15 cellular contexts compared by ENCODE assay signal in genomic region chr15:33581032-33581431, GRCh38.
A peak's percentile ranks its signal among the peaks of the same experiment; 100 is the strongest.
DNase-seq lines count a peak whose midpoint lies in the region; ATAC-seq, FAIRE-seq and TF ChIP-seq lines count a peak whose summit lies in the region.
"Had no signal": no experiment of that assay in that cellular context is flagged by ENCODE, and none has a peak within 500 bp of the region (broad histone marks: within the 10 kb centered on the region; RNA-seq: fewer than 3 reads in every experiment).

No MANE protein-coding gene starts in this region.

- H3K27ac Mint-ChIP-seq in T-cell, result no peak overlapping the region
- H3K27ac Mint-ChIP-seq: activated CD4-positive, alpha-beta memory T cell treated with anti-CD3 and anti-CD28 coated beads for 36 hours had no signal

- WGBS in mammary epithelial cell (ENCODE audit: low coverage, missing lambda C conversion rate), result 13% methylated on average over 3 of the region's 3 CpGs

- BruUV-seq in mammary epithelial cell (replicated peaks; lab: Mats Ljungman, UMichigan), result no TSS peak

- H3K4me3 Mint-ChIP-seq in T-cell, result no peak overlapping the region
- H3K4me3 Mint-ChIP-seq: activated CD4-positive, alpha-beta memory T cell treated with anti-CD3 and anti-CD28 coated beads for 36 hours had no signal

- H3K9ac ChIP-seq in mammary epithelial cell (ENCODE audit: insufficient read depth, low read length), result no peak overlapping the region
- H3K9ac ChIP-seq in keratinocyte (ENCODE audit: control insufficient read depth, extremely low read depth, insufficient read depth, low read length), result no peak overlapping the region

- FAIRE-seq in keratinocyte (lab: Jason Lieb, UNC), result peak; percentile 74
- FAIRE-seq: GM12891, pancreas had no signal

- dilution Hi-C loops in mammary epithelial cell (cut with HindIII; ENCODE audit: low sequenced_read_pairs), result no loop called here
- dilution Hi-C loops in keratinocyte (cut with MboI; ENCODE audit: extremely low pct_ligation_motif_present, low sequenced_read_pairs), result no loop called here

- no peak for ATAC-seq in Right ventricle myocardium inferior
- ATAC-seq in T-cell (replicated peaks in 1 of 4), result no peak
- ATAC-seq in HG02885 (IDR thresholded peaks at IDR 0.05; ENCODE audit: poor library complexity, unreplicated experiment), result no peak
- no peak for ATAC-seq in GM19324 (IDR thresholded peaks at IDR 0.05; ENCODE audit: low FRiP score, unreplicated experiment)
- ATAC-seq: pancreas had no signal

- peaks cover 0 to 3% (median 0%) of the 10 kb centered on the region in 3 donors for H3K9me3 Mint-ChIP-seq in T-cell
- H3K9me3 Mint-ChIP-seq: activated CD4-positive, alpha-beta memory T cell treated with anti-CD3 and anti-CD28 coated beads for 36 hours had no signal

- in situ Hi-C loops in mammary epithelial cell (cut with MboI; ENCODE audit: low sequenced_read_pairs in 2 of 2), result no loop called here

- H3K4me1 ChIP-seq in cardiac muscle cell (ENCODE audit: low read depth), result no peaks in the 10 kb centered on the region
- H3K4me1 ChIP-seq in mammary epithelial cell (ENCODE audit: insufficient read depth, low read length), result peaks cover 15% of the 10 kb centered on the region
- H3K4me1 ChIP-seq in keratinocyte (ENCODE audit: control insufficient read depth, extremely low read depth, insufficient read depth, low read length), result peaks cover 10% of the 10 kb centered on the region
- H3K4me1 ChIP-seq: colonic mucosa, pancreas had no signal

- H3K79me2 ChIP-seq in mammary epithelial cell (ENCODE audit: insufficient read depth, low read length) (no peaks in the 10 kb centered on the region), keratinocyte (ENCODE audit: control insufficient read depth, insufficient read depth, low read length) (no peaks in the 10 kb centered on the region)

- H3K4me3 ChIP-seq in cardiac muscle cell (no peak overlapping the region), mammary epithelial cell (replicated peaks in 1 of 3; ENCODE audit: insufficient read depth in 1 of 3, low read depth in 2 of 3, low read length in 3 of 3) (no peak overlapping the region), keratinocyte (ENCODE audit: control insufficient read depth in 2 of 3, extremely low read depth in 1 of 3, insufficient read depth in 2 of 3, low read depth in 1 of 3, low read length in 3 of 3) (no peak overlapping the region)
- H3K4me3 ChIP-seq: colonic mucosa, pancreas had no signal

- no peaks in the 10 kb centered on the region for H3K27me3 Mint-ChIP-seq in T-cell
- H3K27me3 Mint-ChIP-seq: activated CD4-positive, alpha-beta memory T cell treated with anti-CD3 and anti-CD28 coated beads for 36 hours had no signal

- POLR2A ChIA-PET in T-cell (lab: Charles Lee), result interaction anchor here in 1 of 2 donors (0.5 kb wide), 1 partner anchor 10 kb away, joined by 5 read pairs; no protein-coding TSS in a partner anchor

- H3K4me1 Mint-ChIP-seq in T-cell, result no peaks in the 10 kb centered on the region

- H3K9me1 ChIP-seq in keratinocyte (ENCODE audit: control insufficient read depth, extremely low read depth, insufficient read depth, low read length), result no peaks in the 10 kb centered on the region

- no peak overlapping the region for H3K27ac ChIP-seq in cardiac muscle cell
- peak overlapping the region; percentile 48 for H3K27ac ChIP-seq in mammary epithelial cell (ENCODE audit: insufficient read depth, low read depth, low read length)
- H3K27ac ChIP-seq in keratinocyte (ENCODE audit: control insufficient read depth, insufficient read depth, low read length), result peak overlapping the region; percentile 52
- H3K27ac ChIP-seq: colonic mucosa, pancreas had no signal

- H3K4me2 ChIP-seq in mammary epithelial cell (ENCODE audit: insufficient read depth, low read depth, low read length) (no peak overlapping the region), keratinocyte (ENCODE audit: control insufficient read depth, extremely low read depth, insufficient read depth, low read depth, low read length) (no peak overlapping the region)

- no peak overlapping the region for H2AFZ ChIP-seq in mammary epithelial cell (ENCODE audit: low read depth, low read length)
- no peak overlapping the region for H2AFZ ChIP-seq in keratinocyte (ENCODE audit: control insufficient read depth, low read length)

- no peaks in the 10 kb centered on the region for H4K20me1 ChIP-seq in mammary epithelial cell (ENCODE audit: insufficient read depth, low read length)
- H4K20me1 ChIP-seq in keratinocyte (ENCODE audit: control insufficient read depth, extremely low read depth, insufficient read depth, low read length), result no peaks in the 10 kb centered on the region

- H3K9me3 ChIP-seq in cardiac muscle cell (ENCODE audit: low read depth) (no peaks in the 10 kb centered on the region), mammary epithelial cell (replicated peaks; ENCODE audit: insufficient read depth, low read length) (no peaks in the 10 kb centered on the region), keratinocyte (ENCODE audit: control insufficient read depth, low read depth, low read length) (no peaks in the 10 kb centered on the region)
- H3K9me3 ChIP-seq: colonic mucosa, pancreas had no signal

- DNase-seq in cardiac muscle cell (ENCODE audit: low read depth in 1 of 2, low spot score in 1 of 2) (peak; percentile 7 to 55), Right ventricle myocardium inferior (ENCODE audit: missing footprints) (no peak), mammary epithelial cell (peak; percentile 87), keratinocyte (ENCODE audit: low read depth, low spot score) (peak; percentile 56), T-cell (no peak)
- no peak for DNase-seq in stimulated activated CD4-positive, alpha-beta T cell treated with anti-CD3 and anti-CD28 coated beads, Interleukin-2, amount 100 ng/mL, for 48 hours
- DNase-seq: 8988T; activated CD4-positive, alpha-beta memory T cell treated with anti-CD3 and anti-CD28 coated beads for 36 hours; colonic mucosa; NCI-H1105 treated with DMSO at 0.1 percent for 48 hours; pancreas; T-helper 1 cell had no signal

- intact Hi-C loops in Right ventricle myocardium inferior (cut with DNase I), result no loop called here
- intact Hi-C loops in mammary epithelial cell (cut with micrococcal nuclease), result no loop called here

- no peak for TF ChIP-seq CTCF in cardiac muscle cell (IDR thresholded peaks at IDR 0.05; ENCODE audit: low read depth, low read length)
- no peak for TF ChIP-seq CTCF in mammary epithelial cell (conservative IDR thresholded peaks at IDR 0.05 in 1 of 2, IDR thresholded peaks at IDR 0.05 in 1 of 2; ENCODE audit: extremely low read depth in 1 of 2, insufficient read depth in 1 of 2, low read depth in 1 of 2, low read length in 2 of 2)
- no peak for TF ChIP-seq CTCF in keratinocyte (optimal IDR thresholded peaks at IDR 0.05 in 1 of 3, IDR thresholded peaks at IDR 0.05 in 1 of 3, conservative IDR thresholded peaks at IDR 0.05 in 1 of 3; ENCODE audit: extremely low read depth in 1 of 3, insufficient read depth in 2 of 3, low read length in 3 of 3)

- no peaks in the 10 kb centered on the region for H3K36me3 Mint-ChIP-seq in T-cell
- H3K36me3 Mint-ChIP-seq: activated CD4-positive, alpha-beta memory T cell treated with anti-CD3 and anti-CD28 coated beads for 36 hours had no signal

- H3K36me3 ChIP-seq in cardiac muscle cell (no peaks in the 10 kb centered on the region), mammary epithelial cell (ENCODE audit: insufficient read depth, low read length) (no peaks in the 10 kb centered on the region), keratinocyte (ENCODE audit: control insufficient read depth in 2 of 2, extremely low read depth in 1 of 2, insufficient read depth in 2 of 2, low read length in 2 of 2) (no peaks in the 10 kb centered on the region)
- H3K36me3 ChIP-seq: colonic mucosa, pancreas had no signal

- H3K27me3 ChIP-seq in cardiac muscle cell, result no peaks in the 10 kb centered on the region
- H3K27me3 ChIP-seq in mammary epithelial cell (ENCODE audit: insufficient read depth, low read length), result no peaks in the 10 kb centered on the region
- H3K27me3 ChIP-seq in keratinocyte (ENCODE audit: control insufficient read depth, extremely low read depth, insufficient read depth, low read length), result no peaks in the 10 kb centered on the region
- H3K27me3 ChIP-seq: colonic mucosa, pancreas had no signal

- CTCF ChIA-PET in mammary epithelial cell (lab: Charles Lee; ENCODE audit: low non-redundant PET), result interaction anchor here (1.2 kb wide), 1 partner anchor 119 kb away, joined by 4 read pairs; no protein-coding TSS in a partner anchor
- CTCF ChIA-PET in T-cell (lab: Charles Lee), result no interaction called here

Comparison
In these comparisons a context has a peak if more than half of its experiments do, and no peak if none do; other contexts are left out.
1. DNase-seq: peak in cardiac muscle cell (2 of 2), mammary epithelial cell (single experiment) and keratinocyte (single experiment); none in Right ventricle myocardium inferior (single experiment), T-cell (0 of 34) and stimulated activated CD4-positive, alpha-beta T cell treated with anti-CD3 and anti-CD28 coated beads, Interleukin-2, amount 100 ng/mL, for 48 hours (0 of 2).